Comparison of ENCODE assay signal across 27 cellular contexts in genomic region chr7:152931583-152931982, GRCh38.
DNase-seq lines count a peak whose midpoint lies in the region; ATAC-seq lines count a peak whose summit lies in the region.
"Had no signal": no experiment of that assay in that cellular context is flagged by ENCODE, and none has a peak within 500 bp of the region (broad histone marks: within the 10 kb centered on the region; RNA-seq: fewer than 3 reads in every experiment).

No MANE protein-coding gene starts in this region.

- no peak overlapping the region for H3K4me2 ChIP-seq in neuronal stem cell (ENCODE audit: insufficient read depth, low read length, poor library complexity, severe bottlenecking)
- H3K4me2 ChIP-seq: PC-9 had no signal

- no peak overlapping the region for H3K4me3 Mint-ChIP-seq in immature natural killer cell
- H3K4me3 Mint-ChIP-seq: activated CD8-positive, alpha-beta memory T cell treated with anti-CD3 and anti-CD28 coated beads, Interleukin-2, amount 10 ng/mL, durations not matched to agents 7 days and 5 days; activated naive CD8-positive, alpha-beta T cell treated with anti-CD3 and anti-CD28 coated beads, Interleukin-2, amount 50 U/mL, for 24 hours; CD8-positive, alpha-beta memory T cell; central memory CD8-positive, alpha-beta T cell; effector memory CD8-positive, alpha-beta T cell; natural killer cell treated with Interleukin-12 subunit alpha and Interleukin-12 subunit beta and Interleukin-15 and Interleukin-18, amount 100 ng/mL, for 72 hours had no signal

- no peak overlapping the region for H2BK15ac ChIP-seq in neuronal stem cell (ENCODE audit: low read length)

- no peak overlapping the region for H2BK120ac ChIP-seq in neuronal stem cell (ENCODE audit: low read depth, low read length)

- H2AFZ ChIP-seq in neuronal stem cell (ENCODE audit: low read length) = no peak overlapping the region
- H2AFZ ChIP-seq: PC-9 had no signal

- no peak overlapping the region for H3K27ac Mint-ChIP-seq in immature natural killer cell
- H3K27ac Mint-ChIP-seq: activated CD8-positive, alpha-beta memory T cell treated with anti-CD3 and anti-CD28 coated beads, Interleukin-2, amount 10 ng/mL, durations not matched to agents 7 days and 5 days; activated naive CD8-positive, alpha-beta T cell treated with anti-CD3 and anti-CD28 coated beads, Interleukin-2, amount 50 U/mL, for 24 hours; CD8-positive, alpha-beta memory T cell; effector memory CD8-positive, alpha-beta T cell; natural killer cell treated with Interleukin-12 subunit alpha and Interleukin-12 subunit beta and Interleukin-15 and Interleukin-18, amount 100 ng/mL, for 72 hours had no signal

- peaks cover 0 to 5% (median 4%) of the 10 kb centered on the region in 3 donors for H3K27me3 Mint-ChIP-seq in immature natural killer cell (ENCODE audit: low read depth in 3 of 3)
- H3K27me3 Mint-ChIP-seq: central memory CD8-positive, alpha-beta T cell; effector memory CD8-positive, alpha-beta T cell had no signal

- H3K79me1 ChIP-seq in neuronal stem cell (ENCODE audit: low read depth, low read length) = peaks cover 2% of the 10 kb centered on the region

- no peak overlapping the region for H3K18ac ChIP-seq in neuronal stem cell (ENCODE audit: low read length)

- no peaks in the 10 kb centered on the region for H3K4me1 Mint-ChIP-seq in immature natural killer cell
- H3K4me1 Mint-ChIP-seq: activated CD8-positive, alpha-beta memory T cell treated with anti-CD3 and anti-CD28 coated beads, Interleukin-2, amount 10 ng/mL, durations not matched to agents 7 days and 5 days; activated naive CD8-positive, alpha-beta T cell treated with anti-CD3 and anti-CD28 coated beads, Interleukin-2, amount 50 U/mL, for 24 hours; CD8-positive, alpha-beta memory T cell; central memory CD8-positive, alpha-beta T cell had no signal

- no peak for ATAC-seq in HG02798 (IDR thresholded peaks at IDR 0.05; ENCODE audit: poor library complexity, unreplicated experiment)
- ATAC-seq: activated CD4-positive, CD25-positive, alpha-beta regulatory T cell treated with anti-CD3 and anti-CD28 coated beads, Interleukin-2, amount 50 U/mL, for 24 hours; activated CD8-positive, alpha-beta memory T cell treated with anti-CD3 and anti-CD28 coated beads, Interleukin-2, amount 10 ng/mL, durations not matched to agents 7 days and 5 days; activated naive CD8-positive, alpha-beta T cell treated with anti-CD3 and anti-CD28 coated beads, Interleukin-2, amount 50 U/mL, for 24 hours; effector memory CD8-positive, alpha-beta T cell; HCT116; left cardiac atrium; natural killer cell treated with Interleukin-12 subunit alpha and Interleukin-12 subunit beta and Interleukin-15 and Interleukin-18, amount 100 ng/mL, for 72 hours had no signal

- H3K4me3 ChIP-seq in neuronal stem cell (ENCODE audit: low read length in 2 of 2) = no peak overlapping the region
- H3K4me3 ChIP-seq: PC-9, SK-N-MC, tibial nerve had no signal

- no peak overlapping the region for H2AK5ac ChIP-seq in neuronal stem cell (ENCODE audit: low read depth, low read length)

- no peak overlapping the region for H4K91ac ChIP-seq in neuronal stem cell (ENCODE audit: low read depth, low read length, poor library complexity)

- H3K9me3 Mint-ChIP-seq in immature natural killer cell = peaks cover 0 to 3% (median 0%) of the 10 kb centered on the region in 6 donors

- H3K9ac ChIP-seq in neuronal stem cell (ENCODE audit: low read depth, low read length, poor library complexity) = no peak overlapping the region

- H3K9me3 ChIP-seq in neuronal stem cell (replicated peaks in 1 of 2; ENCODE audit: control insufficient read depth in 2 of 2, insufficient read depth in 1 of 2, low read depth in 1 of 2, low read length in 2 of 2) = no peaks in the 10 kb centered on the region
- H3K9me3 ChIP-seq: tibial nerve had no signal

- H4K8ac ChIP-seq in neuronal stem cell (ENCODE audit: low read depth, low read length) = no peak overlapping the region

- H3K27me3 ChIP-seq in neuronal stem cell (ENCODE audit: control insufficient read depth in 3 of 3, insufficient read depth in 3 of 3, low read depth in 1 of 3, low read length in 3 of 3) = peaks cover 0 to 32% (median 0%) of the 10 kb centered on the region in 3 experiments
- H3K27me3 ChIP-seq: tibial nerve had no signal

- H3K4me1 ChIP-seq in neuronal stem cell (ENCODE audit: control insufficient read depth in 2 of 2, insufficient read depth in 1 of 2, low read depth in 1 of 2, low read length in 2 of 2) = peaks cover 0 to 2% of the 10 kb centered on the region in 2 donors
- H3K4me1 ChIP-seq: tibial nerve had no signal

- no peak overlapping the region for H3K27ac ChIP-seq in neuronal stem cell (replicated peaks; ENCODE audit: low read length)
- H3K27ac ChIP-seq: PC-9, SK-N-MC, tibial nerve had no signal

- H3K36me3 ChIP-seq in neuronal stem cell (replicated peaks in 1 of 2; ENCODE audit: control insufficient read depth in 2 of 2, insufficient read depth in 2 of 2, low read length in 2 of 2) = no peaks in the 10 kb centered on the region
- H3K36me3 ChIP-seq: tibial nerve had no signal

- H3K23ac ChIP-seq in neuronal stem cell (ENCODE audit: low read depth, low read length, poor library complexity) = no peak overlapping the region

- H2BK12ac ChIP-seq in neuronal stem cell (ENCODE audit: low read length) = no peak overlapping the region

- no peak overlapping the region for H2BK5ac ChIP-seq in neuronal stem cell (ENCODE audit: low read length)

- H3K4ac ChIP-seq in neuronal stem cell (ENCODE audit: low read length) = no peak overlapping the region

- no CpG with 5 or more reads among the region's 6 CpGs for WGBS in neuronal stem cell (ENCODE audit: extremely low coverage in 2 of 2, insufficient read length in 2 of 2, insufficient replicate concordance in 1 of 2), 2 donors

- peak; percentile 43 for DNase-seq in NCI-H1105 (lab: John Stamatoyannopoulos, UW)
- peak; percentile 40 to 45 for DNase-seq in NCI-H1930 (lab: John Stamatoyannopoulos, UW)
- peak; percentile 93 for DNase-seq in NCI-H345 treated with DMSO at 0.1 percent for 48 hours (lab: John Stamatoyannopoulos, UW; ENCODE audit: unreplicated experiment)
- no peak for DNase-seq in neuronal stem cell (ENCODE audit: low spot score)
- no peak for DNase-seq in immature natural killer cell
- DNase-seq in activated T-cell treated with anti-CD3 and anti-CD28 coated beads for 4 hours = no peak
- DNase-seq: activated CD4-positive, alpha-beta T cell treated with anti-CD3 and anti-CD28 coated beads, Interleukin-2, amount 50 U/mL, for 4 hours; activated CD8-positive, alpha-beta memory T cell treated with anti-CD3 and anti-CD28 coated beads, Interleukin-2, amount 10 ng/mL, durations not matched to agents 7 days and 5 days; activated naive CD8-positive, alpha-beta T cell treated with anti-CD3 and anti-CD28 coated beads, Interleukin-2, amount 50 U/mL, for 24 hours; activated T-cell treated with anti-CD3 and anti-CD28 coated beads, Interleukin-2, amount 50 U/mL, for 48 hours; CD8-positive, alpha-beta memory T cell; DMS53; effector memory CD8-positive, alpha-beta T cell; hypothalamus; IMR-90; left cardiac atrium; mammary epithelial cell; NCI-H1048; PC-9; stimulated activated CD4-positive, alpha-beta T cell treated with anti-CD3 and anti-CD28 coated beads, Interleukin-4, amount 100 ng/mL, for 1 hour had no signal

- H3K14ac ChIP-seq in neuronal stem cell (ENCODE audit: low read length) = no peak overlapping the region

- H3K36me3 Mint-ChIP-seq in immature natural killer cell = peaks cover 0 to 6% (median 4%) of the 10 kb centered on the region in 3 donors
- H3K36me3 Mint-ChIP-seq: activated CD8-positive, alpha-beta memory T cell treated with anti-CD3 and anti-CD28 coated beads, Interleukin-2, amount 10 ng/mL, durations not matched to agents 7 days and 5 days; natural killer cell treated with Interleukin-12 subunit alpha and Interleukin-12 subunit beta and Interleukin-15 and Interleukin-18, amount 100 ng/mL, for 72 hours had no signal

Comparison
In these comparisons a context has a peak if more than half of its experiments do, and no peak if none do; other contexts are left out.
1. DNase-seq: peak in NCI-H1105 (single experiment), NCI-H1930 (2 of 2) and NCI-H345 treated with DMSO at 0.1 percent for 48 hours (single experiment); none in neuronal stem cell (single experiment), immature natural killer cell (0 of 3) and activated T-cell treated with anti-CD3 and anti-CD28 coated beads for 4 hours (single experiment).